In the genomic region with DNA sequence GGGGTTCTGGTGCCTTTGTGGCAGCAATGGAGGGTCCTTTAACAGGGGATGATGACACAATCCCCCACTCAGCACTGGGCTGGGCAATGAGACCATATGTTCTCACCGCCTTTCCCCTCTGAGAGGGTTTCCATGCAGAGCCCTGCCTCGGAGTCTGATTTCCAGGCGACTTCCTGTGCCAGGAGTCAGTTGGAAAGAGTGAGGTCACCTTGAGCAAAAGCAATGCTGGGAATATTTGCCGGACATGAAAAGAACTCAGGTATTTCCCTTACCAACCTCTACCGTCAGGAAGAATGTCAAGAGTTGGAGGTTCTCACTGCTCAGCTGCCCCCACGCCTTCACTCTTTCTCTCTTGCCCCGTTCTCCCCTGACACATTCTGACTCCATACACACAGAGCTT, we compare ENCODE assay signal across 22 cellular contexts.
DNase-seq lines count a peak whose midpoint lies in the region; FAIRE-seq and TF ChIP-seq lines count a peak whose summit lies in the region.
"Had no signal": no experiment of that assay in that cellular context is flagged by ENCODE, and none has a peak within 500 bp of the region (broad histone marks: within the 10 kb centered on the region; RNA-seq: fewer than 3 reads in every experiment).

No MANE protein-coding gene starts in this region.

- peak; percentile 82 for DNase-seq in NCI-H2171 treated with DMSO at 0.1 percent for 48 hours (lab: John Stamatoyannopoulos, UW)
- DNase-seq in astrocyte of the hippocampus (ENCODE audit: low read depth, low spot score): peak; percentile 67
- peak; percentile 30 for DNase-seq in islet precursor cell
- no peak for DNase-seq in suprapubic skin (ENCODE audit: low spot score in 2 of 2)
- DNase-seq in mesenteric fat pad (ENCODE audit: low spot score): no peak
- no peak for DNase-seq in D721Med (ENCODE audit: insufficient read length, low spot score)
- DNase-seq in NAMALWA (ENCODE audit: low spot score): no peak
- DNase-seq: activated CD4-positive, alpha-beta T cell treated with anti-CD3 and anti-CD28 coated beads for 48 hours; activated CD8-positive, alpha-beta memory T cell treated with anti-CD3 and anti-CD28 coated beads, Interleukin-2, amount 50 U/mL, for 4 hours; activated effector memory CD4-positive, alpha-beta T cell treated with anti-CD3 and anti-CD28 coated beads, Interleukin-2, amount 50 U/mL, for 16 hours; adrenal gland; cerebellar nuclear complex; effector memory CD8-positive, alpha-beta T cell; H9; mucosa of descending colon; NCI-H187 treated with DMSO at 0.1 percent for 48 hours; right cardiac atrium; stimulated activated naive CD4-positive, alpha-beta T cell; upper lobe of right lung had no signal

- H3K36me3 ChIP-seq in suprapubic skin: no peaks in the 10 kb centered on the region
- H3K36me3 ChIP-seq: adrenal gland, MG63, neutrophil, upper lobe of right lung had no signal

- WGBS in suprapubic skin: 81% methylated on average over 7 of the region's 7 CpGs

- H3K4me3 ChIP-seq in suprapubic skin: no peak overlapping the region
- H3K4me3 ChIP-seq: adrenal gland, MG63, mucosa of descending colon, upper lobe of right lung had no signal

- peaks cover 17% of the 10 kb centered on the region for H3K4me1 ChIP-seq in suprapubic skin
- H3K4me1 ChIP-seq: adrenal gland, upper lobe of right lung had no signal

- H3K27ac ChIP-seq in suprapubic skin: peak overlapping the region; percentile 82
- H3K27ac ChIP-seq: adrenal gland, neutrophil, upper lobe of right lung had no signal

- TF ChIP-seq POLR2A in suprapubic skin (IDR thresholded peaks at IDR 0.05): no peak

- no peaks in the 10 kb centered on the region for H3K27me3 ChIP-seq in suprapubic skin
- H3K27me3 ChIP-seq: adrenal gland, MG63, neutrophil, upper lobe of right lung had no signal

- H3K9me3 ChIP-seq in suprapubic skin: no peaks in the 10 kb centered on the region
- H3K9me3 ChIP-seq: adrenal gland, neutrophil, upper lobe of right lung had no signal

- TF ChIP-seq EP300 in suprapubic skin (IDR thresholded peaks at IDR 0.05): no peak

- TF ChIP-seq CTCF in suprapubic skin (IDR thresholded peaks at IDR 0.05) (no peak), D721Med (IDR thresholded peaks at IDR 0.05; ENCODE audit: insufficient read depth, missing control alignments) (no peak)

- FAIRE-seq in D721Med (lab: Jason Lieb, UNC): no peak
- FAIRE-seq: GM19239 had no signal

Comparison
In these comparisons a context has a peak if more than half of its experiments do, and no peak if none do; other contexts are left out.
1. DNase-seq: peak in NCI-H2171 treated with DMSO at 0.1 percent for 48 hours (single experiment), astrocyte of the hippocampus (single experiment) and islet precursor cell (single experiment); none in suprapubic skin (0 of 2), mesenteric fat pad (single experiment), D721Med (single experiment) and NAMALWA (single experiment).